Comparison of ENCODE assay signal across 1 cellular context in the genomic region with DNA sequence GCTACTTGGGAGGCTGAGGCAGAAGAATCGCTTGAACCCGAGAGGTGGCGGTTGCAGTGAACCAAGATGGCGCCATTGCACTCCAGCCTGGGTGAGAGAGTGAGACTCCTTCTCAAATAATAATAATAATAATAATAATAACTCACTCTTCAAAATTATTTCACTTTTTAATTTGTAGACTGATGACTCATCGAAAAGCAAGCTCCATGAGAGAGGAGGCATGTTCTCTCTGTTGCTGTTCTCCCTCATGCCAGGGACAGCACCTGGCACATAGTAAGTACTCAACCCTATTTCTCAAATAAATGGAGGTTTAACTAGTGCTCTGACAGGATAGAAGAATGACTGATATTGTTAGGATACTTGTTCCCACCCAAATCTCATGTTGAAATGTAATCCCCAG.
TF ChIP-seq lines count a peak whose summit lies in the region.

No MANE protein-coding gene starts in this region.

TF ChIP-seq in HepG2, 621 proteins besides CTCF, POLR2A, EP300 and RAD21 (continued from another document):
- no peak for TF ChIP-seq BATF2 (CRISPR knock-in tag; IDR thresholded peaks at IDR 0.05)
